In the genomic region with DNA sequence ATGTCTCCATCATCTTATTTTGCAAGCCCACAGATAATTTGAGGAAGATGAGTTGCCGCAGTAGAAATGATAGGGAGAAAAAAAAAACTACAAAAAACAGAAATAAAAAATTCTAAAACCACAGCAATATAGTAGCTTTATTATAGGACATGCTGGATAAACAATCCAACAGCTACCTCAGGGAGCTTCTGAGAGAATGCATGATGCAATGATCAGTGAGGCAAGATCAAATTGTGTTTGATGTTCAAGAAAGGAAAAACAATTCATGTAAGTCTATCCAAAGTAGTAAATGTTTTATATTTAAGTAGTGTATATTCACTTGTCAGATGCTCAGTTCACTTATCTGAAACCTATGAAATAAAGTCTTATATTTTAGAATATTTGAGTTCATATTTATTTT, we compare ENCODE assay signal across 17 cellular contexts. TPM values are rescaled to one million over a fixed set of nuclear protein-coding genes. Genes with fewer than 3 reads are reported as not detected.
DNase-seq lines count a peak whose midpoint lies in the region; ATAC-seq and TF ChIP-seq lines count a peak whose summit lies in the region.
"Had no signal": no experiment of that assay in that cellular context is flagged by ENCODE, and none has a peak within 500 bp of the region (broad histone marks: within the 10 kb centered on the region; RNA-seq: fewer than 3 reads in every experiment).

No MANE protein-coding gene starts in this region.

- peak; percentile 66 for DNase-seq in OCI-M1 (lab: John Stamatoyannopoulos, UW)
- DNase-seq in choroid plexus epithelial cell (ENCODE audit: low read depth) = peak; percentile 6
- peak; percentile 35 for DNase-seq in renal cortical epithelial cell (ENCODE audit: low read depth)
- no peak for DNase-seq in Caco-2
- DNase-seq in effector memory CD8-positive, alpha-beta T cell = no peak
- DNase-seq: C1 segment of cervical spinal cord; CD4-positive, alpha-beta memory T cell; COR-L47; DMS153; DND-41; GM23248; H7; HCEC 1CT had no signal

- intact Hi-C loops in Caco-2 (cut with micrococcal nuclease; ENCODE audit: unreplicated experiment) = no loop called here

- H3K27me3 ChIP-seq in Caco-2 (replicated peaks; ENCODE audit: control insufficient read depth, insufficient read depth, low read length) = no peaks in the 10 kb centered on the region

- H3K36me3 ChIP-seq in Caco-2 (ENCODE audit: control insufficient read depth, insufficient read depth, low read length) = no peaks in the 10 kb centered on the region

- TF ChIP-seq CTCF in choroid plexus epithelial cell (conservative IDR thresholded peaks at IDR 0.05; ENCODE audit: low read depth, low read length) (no peak), Caco-2 (IDR thresholded peaks at IDR 0.05; ENCODE audit: insufficient read depth in 1 of 2, low read depth in 1 of 2, low read length in 1 of 2, severe bottlenecking in 1 of 2, unreplicated experiment in 1 of 2) (no peak)

- no peak overlapping the region for H3K4me3 Mint-ChIP-seq in Caco-2 (ENCODE audit: unreplicated experiment)
- no peak overlapping the region for H3K4me3 Mint-ChIP-seq in effector memory CD8-positive, alpha-beta T cell
- H3K4me3 Mint-ChIP-seq: CD4-positive, alpha-beta memory T cell had no signal

- no peaks in the 10 kb centered on the region for H3K9me3 Mint-ChIP-seq in Caco-2 (ENCODE audit: unreplicated experiment)
- H3K9me3 Mint-ChIP-seq in effector memory CD8-positive, alpha-beta T cell = no peaks in the 10 kb centered on the region
- H3K9me3 Mint-ChIP-seq: CD4-positive, alpha-beta memory T cell had no signal

- H3K36me3 Mint-ChIP-seq in Caco-2 (ENCODE audit: insufficient read depth, unreplicated experiment) = no peaks in the 10 kb centered on the region
- no peaks in the 10 kb centered on the region for H3K36me3 Mint-ChIP-seq in effector memory CD8-positive, alpha-beta T cell (ENCODE audit: insufficient read depth)
- H3K36me3 Mint-ChIP-seq: CD4-positive, alpha-beta memory T cell had no signal

- no peaks in the 10 kb centered on the region for H3K27me3 Mint-ChIP-seq in Caco-2 (ENCODE audit: insufficient read depth, unreplicated experiment)
- H3K27me3 Mint-ChIP-seq in effector memory CD8-positive, alpha-beta T cell = peaks cover 7 to 20% of the 10 kb centered on the region in 2 donors

- CTCF ChIA-PET in Caco-2 (lab: Charles Lee) = no interaction called here

- no peaks in the 10 kb centered on the region for H3K4me1 ChIP-seq in Caco-2

- H3K4me3 ChIP-seq in choroid plexus epithelial cell (ENCODE audit: low read depth, low read length) (no peak overlapping the region), Caco-2 (ENCODE audit: low read depth, low read length) (no peak overlapping the region)
- H3K4me3 ChIP-seq: GM23248 had no signal

- no peaks in the 10 kb centered on the region for H3K4me1 Mint-ChIP-seq in Caco-2 (ENCODE audit: low read depth, unreplicated experiment)
- no peaks in the 10 kb centered on the region for H3K4me1 Mint-ChIP-seq in effector memory CD8-positive, alpha-beta T cell (ENCODE audit: low read depth in 2 of 2)
- H3K4me1 Mint-ChIP-seq: CD4-positive, alpha-beta memory T cell had no signal

- POLR2A ChIA-PET in Caco-2 (lab: Charles Lee) = no interaction called here

- no TSS peak for BruUV-seq in Caco-2 (replicated peaks; lab: Mats Ljungman, UMichigan)

- H3K9me3 ChIP-seq in Caco-2 = no peaks in the 10 kb centered on the region

- ATAC-seq in HG02970 (IDR thresholded peaks at IDR 0.05; ENCODE audit: low FRiP score, unreplicated experiment) = no peak
- ATAC-seq in effector memory CD8-positive, alpha-beta T cell (replicated peaks) = no peak

- no peak overlapping the region for H3K27ac Mint-ChIP-seq in Caco-2 (ENCODE audit: unreplicated experiment)
- H3K27ac Mint-ChIP-seq in effector memory CD8-positive, alpha-beta T cell = no peak overlapping the region
- H3K27ac Mint-ChIP-seq: CD4-positive, alpha-beta memory T cell had no signal

RNA-seq across cellular contexts. Expression of a gene that starts 6.7 kb away (rescaled TPM):
- total RNA-seq in renal cortical epithelial cell = not detected in 2 replicates
- not detected in 2 replicates for total RNA-seq in Caco-2 (2022)
- total RNA-seq: A172, A673, GM23248, H1, H7 had no signal

Comparison
In these comparisons a context has a peak if more than half of its experiments do, and no peak if none do; other contexts are left out.
1. DNase-seq: peak in OCI-M1 (single experiment), choroid plexus epithelial cell (single experiment) and renal cortical epithelial cell (single experiment); none in Caco-2 (0 of 2) and effector memory CD8-positive, alpha-beta T cell (0 of 3).